Comparison of ENCODE assay signal across 17 cellular contexts in genomic region chr12:72197790-72198189, GRCh38.
DNase-seq lines count a peak whose midpoint lies in the region; ATAC-seq and TF ChIP-seq lines count a peak whose summit lies in the region.
"Had no signal": no experiment of that assay in that cellular context is flagged by ENCODE, and none has a peak within 500 bp of the region (broad histone marks: within the 10 kb centered on the region; RNA-seq: fewer than 3 reads in every experiment).

No MANE protein-coding gene starts in this region.

- no peak for TF ChIP-seq CTCF in esophagus squamous epithelium (IDR thresholded peaks at IDR 0.05)
- TF ChIP-seq CTCF in suprapubic skin (IDR thresholded peaks at IDR 0.05), result no peak

- no peak overlapping the region for H3K4me3 ChIP-seq in esophagus squamous epithelium
- no peak overlapping the region for H3K4me3 ChIP-seq in suprapubic skin
- H3K4me3 ChIP-seq: HAP-1 had no signal

- H3K9me3 ChIP-seq in esophagus squamous epithelium, result no peaks in the 10 kb centered on the region
- no peaks in the 10 kb centered on the region for H3K9me3 ChIP-seq in suprapubic skin
- H3K9me3 ChIP-seq: HAP-1, SK-N-SH had no signal

- H3K27me3 ChIP-seq in esophagus squamous epithelium, result no peaks in the 10 kb centered on the region
- no peaks in the 10 kb centered on the region for H3K27me3 ChIP-seq in suprapubic skin

- TF ChIP-seq EP300 in suprapubic skin (IDR thresholded peaks at IDR 0.05), result no peak

- 50 to 65% methylated on average over 1 of the region's 1 CpG for WGBS in esophagus squamous epithelium, 2 donors
- 85% methylated on average over 1 of the region's 1 CpG for WGBS in suprapubic skin

- DNase-seq in KBM-7 (peak; percentile 25), OCI-M1 (lab: John Stamatoyannopoulos, UW) (peak; percentile 77), esophagus squamous epithelium (lab: John Stamatoyannopoulos, UW) (no peak), suprapubic skin (ENCODE audit: low spot score in 2 of 2) (no peak)
- DNase-seq in stimulated activated CD4-positive, alpha-beta T cell treated with anti-CD3 and anti-CD28 coated beads, Interleukin-4, amount 100 ng/mL, for 24 hours, result no peak
- DNase-seq: DMS153, EL, Karpas-422, NCI-H345, NCI-H526 treated with DMSO at 0.1 percent for 48 hours, SK-N-SH, T-helper 17 cell had no signal

- H3K36me3 ChIP-seq in esophagus squamous epithelium (no peaks in the 10 kb centered on the region), suprapubic skin (no peaks in the 10 kb centered on the region)
- H3K36me3 ChIP-seq: HAP-1 had no signal

- TF ChIP-seq POLR2A in GM18505 (IDR thresholded peaks at IDR 0.05; ENCODE audit: borderline replicate concordance, extremely low read depth, insufficient read depth, insufficient read length) (no peak), esophagus squamous epithelium (IDR thresholded peaks at IDR 0.05) (no peak), suprapubic skin (IDR thresholded peaks at IDR 0.05) (no peak)

- H3K27ac ChIP-seq in esophagus squamous epithelium (no peak overlapping the region), suprapubic skin (no peak overlapping the region)
- H3K27ac ChIP-seq: C4-2B had no signal

- H3K4me1 ChIP-seq in esophagus squamous epithelium (no peaks in the 10 kb centered on the region), suprapubic skin (no peaks in the 10 kb centered on the region)

- in situ Hi-C loops in KBM-7 (cut with MboI; ENCODE audit: low pct_unique_long_range_greater_than_20kb, low sequenced_read_pairs), result no loop called here

- intact Hi-C loops in esophagus squamous epithelium (cut with DNase I), result no loop called here

- ATAC-seq in GM18505 (IDR thresholded peaks at IDR 0.05; ENCODE audit: unreplicated experiment), result peak; percentile 51
- peak; percentile 55 for ATAC-seq in GM21360 (IDR thresholded peaks at IDR 0.05; ENCODE audit: unreplicated experiment)
- ATAC-seq in HG03457 (IDR thresholded peaks at IDR 0.05; ENCODE audit: unreplicated experiment), result no peak
- ATAC-seq: T-helper 17 cell had no signal

Comparison
In these comparisons a context has a peak if more than half of its experiments do, and no peak if none do; other contexts are left out.
1. DNase-seq: peak in KBM-7 (single experiment) and OCI-M1 (single experiment); none in esophagus squamous epithelium (single experiment), suprapubic skin (0 of 2) and stimulated activated CD4-positive, alpha-beta T cell treated with anti-CD3 and anti-CD28 coated beads, Interleukin-4, amount 100 ng/mL, for 24 hours (single experiment).